In the genomic region with DNA sequence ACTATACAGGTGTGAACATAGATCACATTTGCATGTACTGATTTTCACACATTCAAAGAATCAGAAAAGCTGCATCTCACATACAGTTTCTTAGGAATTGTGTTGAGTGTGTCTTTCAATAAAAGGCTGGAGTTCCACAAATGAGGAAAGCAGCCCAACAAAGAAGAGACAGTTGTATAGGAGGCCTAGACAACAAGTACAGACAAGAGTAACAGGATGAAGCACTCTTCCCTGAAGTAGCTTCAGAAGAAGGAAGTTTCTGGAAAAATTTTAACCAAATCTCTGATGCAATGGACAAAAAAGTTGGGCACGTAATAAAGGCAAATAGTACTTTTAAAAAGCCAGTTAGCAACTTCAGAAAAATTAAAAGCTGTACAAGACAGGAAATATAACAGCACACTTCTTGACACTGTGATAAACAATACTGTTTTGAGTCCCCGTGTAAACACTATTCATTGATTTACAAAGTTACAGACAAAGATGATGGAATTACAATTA, we compare ENCODE assay signal across 20 cellular contexts.
DNase-seq lines count a peak whose midpoint lies in the region; ATAC-seq, FAIRE-seq and TF ChIP-seq lines count a peak whose summit lies in the region.
"Had no signal": no experiment of that assay in that cellular context is flagged by ENCODE, and none has a peak within 500 bp of the region (broad histone marks: within the 10 kb centered on the region; RNA-seq: fewer than 3 reads in every experiment).

No MANE protein-coding gene starts in this region.

- H3K36me3 ChIP-seq in DND-41 (ENCODE audit: insufficient read depth, low read length) (no peaks in the 10 kb centered on the region), bronchial epithelial cell (ENCODE audit: control insufficient read depth, insufficient read depth, low read length) (no peaks in the 10 kb centered on the region), neural progenitor cell (no peaks in the 10 kb centered on the region)

- H2AFZ ChIP-seq in DND-41 (ENCODE audit: low read depth, low read length) (0 out of 2 replicates have a peak overlapping the region, but pooled peaks have one; percentile 22), neural progenitor cell (replicated peaks) (peak overlapping the region; percentile 17)

- H3K4me3 ChIP-seq in A549 (no peak overlapping the region), DND-41 (ENCODE audit: low read depth in 1 of 2, low read length in 2 of 2) (no peak overlapping the region), bronchial epithelial cell (ENCODE audit: low read depth, low read length) (no peak overlapping the region), neural progenitor cell (no peak overlapping the region)
- H3K4me3 ChIP-seq: SK-N-MC had no signal

- DNase-seq in A549 (ENCODE audit: low read depth in 1 of 2, low spot score in 1 of 2) (no peak), DND-41 (no peak), bronchial epithelial cell (ENCODE audit: low read depth) (peak; percentile 52), neural progenitor cell (ENCODE audit: low spot score) (no peak), NCI-H2196 (lab: John Stamatoyannopoulos, UW; ENCODE audit: unreplicated experiment) (no peak), NCI-H1694 (lab: John Stamatoyannopoulos, UW) (no peak), DMS 273 (lab: John Stamatoyannopoulos, UW; ENCODE audit: unreplicated experiment) (no peak)
- DNase-seq: Calu3; CD4-positive, alpha-beta memory T cell; GOT3; KBM-7; MV-4-11; NCI-H1417; NCI-H1930; NCI-H510A treated with DMSO at 0.1 percent for 48 hours; NCI-H82 had no signal

- H3K27ac ChIP-seq in A549 (peak overlapping the region; percentile 23 to 69; a peak in 4 of 6 replicates), DND-41 (ENCODE audit: low read length) (peak overlapping the region; percentile 19; the same call in 1 of the 2 replicates), neural progenitor cell (no peak overlapping the region)
- H3K27ac ChIP-seq: SK-N-MC had no signal

- peaks cover 3% of the 10 kb centered on the region for H3K27me3 Mint-ChIP-seq in neural progenitor cell (ENCODE audit: insufficient read depth, low read depth)
- H3K27me3 Mint-ChIP-seq: CD4-positive, alpha-beta memory T cell had no signal

- FAIRE-seq in A549 (lab: Jason Lieb, UNC) (no peak), bronchial epithelial cell (lab: Jason Lieb, UNC) (no peak)

- peaks cover 7% of the 10 kb centered on the region; the same call in 1 of the 3 replicates for H3K4me1 ChIP-seq in A549
- H3K4me1 ChIP-seq in DND-41 (ENCODE audit: insufficient read depth, low read length), result peaks cover 30% of the 10 kb centered on the region
- H3K4me1 ChIP-seq in neural progenitor cell, result peaks cover 8% of the 10 kb centered on the region

- TF ChIP-seq CTCF in A549 (IDR thresholded peaks at IDR 0.05) (no peak), DND-41 (IDR thresholded peaks at IDR 0.05; ENCODE audit: borderline replicate concordance, extremely low read depth, low read length, poor library complexity, severe bottlenecking) (no peak), bronchial epithelial cell (IDR thresholded peaks at IDR 0.05; ENCODE audit: insufficient read depth, low read length, severe bottlenecking) (no peak), neural progenitor cell (IDR thresholded peaks at IDR 0.05) (no peak)

- H3K36me3 Mint-ChIP-seq in neural progenitor cell, result no peaks in the 10 kb centered on the region

- POLR2A ChIA-PET in A549 (lab: Yijun Ruan, JAX), result interaction anchor here (2.9 kb wide), 1 partner anchor 423 kb away, joined by 42 read pairs; a partner anchor contains a TSS

- no peak overlapping the region for H3K4me3 Mint-ChIP-seq in neural progenitor cell
- H3K4me3 Mint-ChIP-seq: CD4-positive, alpha-beta memory T cell had no signal

- 69% methylated on average over 2 of the region's 2 CpGs for WGBS in A549 (ENCODE audit: missing lambda C conversion rate)

- no peak for TF ChIP-seq RAD21 in A549 (conservative IDR thresholded peaks at IDR 0.05 in 1 of 2, IDR thresholded peaks at IDR 0.05 in 1 of 2)

- no peak overlapping the region for H3K4me2 ChIP-seq in A549
- no peak overlapping the region for H3K4me2 ChIP-seq in DND-41 (ENCODE audit: insufficient read depth, low read length)
- H3K4me2 ChIP-seq in neural progenitor cell, result no peak overlapping the region

- ATAC-seq in A549, result no peak
- ATAC-seq in DND-41 (ENCODE audit: insufficient read depth, low read depth), result no peak
- ATAC-seq in GM18907 (IDR thresholded peaks at IDR 0.05; ENCODE audit: unreplicated experiment), result no peak
- ATAC-seq: Panc1, Right ventricle myocardium inferior had no signal

- CTCF ChIA-PET in A549 (lab: Yijun Ruan, JAX), result interaction anchor here (1.2 to 4.5 kb wide), 5 partner anchors 8 to 1187 kb away, joined by 3 to 35 read pairs (median 5); a partner anchor contains a TSS

- no peak overlapping the region for H3K27ac Mint-ChIP-seq in neural progenitor cell

- no peak for TF ChIP-seq EP300 in A549 (IDR thresholded peaks at IDR 0.05)

- H3K79me2 ChIP-seq in DND-41 (ENCODE audit: insufficient read depth, low read length) (no peaks in the 10 kb centered on the region), neural progenitor cell (ENCODE audit: low read depth) (no peaks in the 10 kb centered on the region)

- no peaks in the 10 kb centered on the region for H3K4me1 Mint-ChIP-seq in neural progenitor cell

- no peaks in the 10 kb centered on the region for H3F3A ChIP-seq in neural progenitor cell (ENCODE audit: low read depth)

- TF ChIP-seq POLR2A in A549 (IDR thresholded peaks at IDR 0.05; ENCODE audit: low read length), result no peak

- peaks cover 17% of the 10 kb centered on the region for H3K9me3 ChIP-seq in A549
- no peaks in the 10 kb centered on the region for H3K9me3 ChIP-seq in DND-41 (ENCODE audit: insufficient read depth, low read length, severe bottlenecking)
- H3K9me3 ChIP-seq in neural progenitor cell (ENCODE audit: low read depth), result no peaks in the 10 kb centered on the region

- no peaks in the 10 kb centered on the region for H3K27me3 ChIP-seq in DND-41 (ENCODE audit: insufficient read depth, low read length, poor library complexity)
- no peaks in the 10 kb centered on the region for H3K27me3 ChIP-seq in bronchial epithelial cell (ENCODE audit: control insufficient read depth, insufficient read depth, low read length)
- H3K27me3 ChIP-seq in neural progenitor cell, result no peaks in the 10 kb centered on the region

- H3K9ac ChIP-seq in DND-41 (ENCODE audit: low read depth, low read length) (no peak overlapping the region), neural progenitor cell (no peak overlapping the region)

- H4K20me1 ChIP-seq in DND-41 (ENCODE audit: insufficient read depth, low read length), result no peaks in the 10 kb centered on the region
- no peaks in the 10 kb centered on the region for H4K20me1 ChIP-seq in neural progenitor cell (ENCODE audit: low read depth)

- H3K9me3 Mint-ChIP-seq in neural progenitor cell, result no peaks in the 10 kb centered on the region

TF ChIP-seq in A549, 52 proteins besides CTCF, POLR2A, EP300 and RAD21:
- TF ChIP-seq SREBF2 (IDR thresholded peaks at IDR 0.05), result no peak
- no peak for TF ChIP-seq CHD2 (IDR thresholded peaks at IDR 0.05; ENCODE audit: low read length, partially characterized antibody)
- TF ChIP-seq CEBPB (IDR thresholded peaks at IDR 0.05), result no peak
- TF ChIP-seq TP53 (CRISPR knock-in tag; IDR thresholded peaks at IDR 0.05), result no peak
- no peak for TF ChIP-seq HOXB13 (CRISPR knock-in tag; IDR thresholded peaks at IDR 0.05; ENCODE audit: low read depth)
- TF ChIP-seq, protein P1, sequence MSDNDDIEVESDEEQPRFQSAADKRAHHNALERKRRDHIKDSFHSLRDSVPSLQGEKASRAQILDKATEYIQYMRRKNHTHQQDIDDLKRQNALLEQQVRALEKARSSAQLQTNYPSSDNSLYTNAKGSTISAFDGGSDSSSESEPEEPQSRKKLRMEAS (IDR thresholded peaks at IDR 0.05), result no peak
- no peak for TF ChIP-seq ZNF302 (CRISPR knock-in tag; IDR thresholded peaks at IDR 0.05)
- TF ChIP-seq CBX8 (IDR thresholded peaks at IDR 0.05), result no peak
- TF ChIP-seq NFE2L2 (conservative IDR thresholded peaks at IDR 0.05; ENCODE audit: low read length), result no peak
- TF ChIP-seq MAFK (IDR thresholded peaks at IDR 0.05; ENCODE audit: partially characterized antibody), result no peak
- TF ChIP-seq TFCP2L1 (CRISPR knock-in tag; IDR thresholded peaks at IDR 0.05), result no peak
- no peak for TF ChIP-seq NR3C1 (IDR thresholded peaks at IDR 0.05)
- TF ChIP-seq RFX5 (IDR thresholded peaks at IDR 0.05), result no peak
- no peak for TF ChIP-seq FOSB (CRISPR knock-in tag; IDR thresholded peaks at IDR 0.05)
- TF ChIP-seq RNF2 (IDR thresholded peaks at IDR 0.05; ENCODE audit: borderline replicate concordance, low read depth), result no peak
- TF ChIP-seq SMC3 (IDR thresholded peaks at IDR 0.05), result no peak
- TF ChIP-seq, protein P2, sequence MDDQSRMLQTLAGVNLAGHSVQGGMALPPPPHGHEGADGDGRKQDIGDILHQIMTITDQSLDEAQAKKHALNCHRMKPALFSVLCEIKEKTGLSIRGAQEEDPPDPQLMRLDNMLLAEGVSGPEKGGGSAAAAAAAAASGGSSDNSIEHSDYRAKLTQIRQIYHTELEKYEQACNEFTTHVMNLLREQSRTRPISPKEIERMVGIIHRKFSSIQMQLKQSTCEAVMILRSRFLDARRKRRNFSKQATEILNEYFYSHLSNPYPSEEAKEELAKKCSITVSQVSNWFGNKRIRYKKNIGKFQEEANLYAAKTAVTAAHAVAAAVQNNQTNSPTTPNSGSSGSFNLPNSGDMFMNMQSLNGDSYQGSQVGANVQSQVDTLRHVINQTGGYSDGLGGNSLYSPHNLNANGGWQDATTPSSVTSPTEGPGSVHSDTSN (IDR thresholded peaks at IDR 0.05), result no peak
- no peak for TF ChIP-seq HDAC2 (IDR thresholded peaks at IDR 0.05)
- TF ChIP-seq PHF8 (IDR thresholded peaks at IDR 0.05; ENCODE audit: borderline replicate concordance, low read depth), result no peak
